In the genomic region with DNA sequence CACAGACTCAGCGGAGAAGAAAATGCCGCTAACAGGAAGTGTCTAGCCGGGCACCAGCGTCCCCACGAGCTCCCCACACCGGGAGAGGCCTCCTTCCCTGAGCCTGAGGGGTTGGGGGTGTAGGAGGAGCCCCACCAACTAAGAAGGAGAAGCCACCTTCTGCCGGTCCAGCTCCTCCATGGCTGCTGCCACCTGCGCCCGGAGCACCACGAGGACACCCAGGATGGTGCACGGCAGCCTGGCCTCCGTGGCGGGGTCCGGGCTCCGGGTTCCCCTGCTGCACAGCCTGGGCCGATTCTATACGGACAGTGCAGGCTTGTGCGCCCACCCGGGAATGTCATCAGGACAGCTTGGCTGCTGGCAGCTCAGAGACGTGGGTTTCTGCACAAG, we compare ENCODE assay signal across 16 cellular contexts. TPM values are rescaled to one million over a fixed set of nuclear protein-coding genes. Genes with fewer than 3 reads are reported as not detected.
DNase-seq lines count a peak whose midpoint lies in the region; ATAC-seq, FAIRE-seq and TF ChIP-seq lines count a peak whose summit lies in the region.
"Had no signal": no experiment of that assay in that cellular context is flagged by ENCODE, and none has a peak within 500 bp of the region (broad histone marks: within the 10 kb centered on the region; RNA-seq: fewer than 3 reads in every experiment).

No MANE protein-coding gene starts in this region.

- no peak for TF ChIP-seq CTCF in DOHH2 (IDR thresholded peaks at IDR 0.05; ENCODE audit: low read depth, low read length, poor library complexity, severe bottlenecking)
- TF ChIP-seq CTCF in H1 (IDR thresholded peaks at IDR 0.05; ENCODE audit: control extremely low read depth in 1 of 3, insufficient read depth in 1 of 3, low read depth in 1 of 3, low read length in 3 of 3), result no peak
- TF ChIP-seq CTCF in psoas muscle (IDR thresholded peaks at IDR 0.05), result no peak
- no peak for TF ChIP-seq CTCF in heart right ventricle (IDR thresholded peaks at IDR 0.05)
- no peak for TF ChIP-seq CTCF in type B pancreatic cell (conservative IDR thresholded peaks at IDR 0.05)

- H3K79me2 ChIP-seq in DOHH2 (ENCODE audit: control insufficient read depth, low read length) (no peaks in the 10 kb centered on the region), H1 (ENCODE audit: control insufficient read depth in 1 of 2, insufficient read depth in 2 of 2, low read length in 2 of 2) (no peaks in the 10 kb centered on the region)

- 83% methylated on average over 16 of the region's 20 CpGs; no CpG with 5 or more reads in 1 of the 2 experiments for WGBS in H1 (ENCODE audit: extremely low coverage in 1 of 2, insufficient coverage in 1 of 2, insufficient read length in 1 of 2, insufficient replicate concordance in 2 of 2, low coverage in 1 of 2, low lambda C conversion rate in 2 of 2, missing lambda C conversion rate in 1 of 2), 2 experiments
- 45 to 67% (median 50%) methylated on average over 20 of the region's 20 CpGs for WGBS in psoas muscle, 3 donors
- 89 to 92% methylated on average over 20 of the region's 20 CpGs for WGBS in heart right ventricle, 2 donors

- H3K27ac Mint-ChIP-seq in stimulated activated memory B cell treated with anti-CD40 and anti-IgM and Interleukin-4, amounts not matched to agents 10 μg/mL and 1 μg/mL and 100 μg/mL, for 72 hours, result peak overlapping the region; percentile 53
- no peak overlapping the region for H3K27ac Mint-ChIP-seq in type B pancreatic cell

- intact Hi-C loops in psoas muscle (cut with DNase I) (no loop called here), heart right ventricle (cut with DNase I) (no loop called here)

- H3K18ac ChIP-seq in H1 (ENCODE audit: extremely low read depth, low read length), result no peak overlapping the region

- H3K4me1 Mint-ChIP-seq in stimulated activated memory B cell treated with anti-CD40 and anti-IgM and Interleukin-4, amounts not matched to agents 10 μg/mL and 1 μg/mL and 100 μg/mL, for 72 hours, result peaks cover 29% of the 10 kb centered on the region
- H3K4me1 Mint-ChIP-seq in type B pancreatic cell (ENCODE audit: unreplicated experiment), result peaks cover 8% of the 10 kb centered on the region

- H3K4ac ChIP-seq in H1 (replicated peaks; ENCODE audit: insufficient read length, low read depth, low read length), result no peak overlapping the region

- H2BK12ac ChIP-seq in H1 (ENCODE audit: low read depth, low read length), result no peak overlapping the region

- H3K14ac ChIP-seq in H1 (ENCODE audit: insufficient read length), result no peak overlapping the region

- H2AFZ ChIP-seq in H1 (ENCODE audit: low read length), result no peak overlapping the region

- H3K27me3 Mint-ChIP-seq in stimulated activated memory B cell treated with anti-CD40 and anti-IgM and Interleukin-4, amounts not matched to agents 10 μg/mL and 1 μg/mL and 100 μg/mL, for 72 hours, result no peaks in the 10 kb centered on the region
- H3K27me3 Mint-ChIP-seq in type B pancreatic cell, result peaks cover 2% of the 10 kb centered on the region

- H3K27me3 ChIP-seq in DOHH2 (ENCODE audit: control insufficient read depth, low read length) (peaks cover 7% of the 10 kb centered on the region; the same call in 1 of the 2 replicates), H1 (replicated peaks in 1 of 4; ENCODE audit: control insufficient read depth in 3 of 4, extremely low read depth in 1 of 4, insufficient read depth in 3 of 4, low read length in 3 of 4) (no peaks in the 10 kb centered on the region), psoas muscle (ENCODE audit: insufficient read depth in 3 of 3, low read length in 2 of 3) (no peaks in the 10 kb centered on the region), heart right ventricle (peaks cover 0 to 12% (median 0%) of the 10 kb centered on the region in 7 donors)

- no peak overlapping the region for H4K8ac ChIP-seq in H1 (ENCODE audit: extremely low read depth, insufficient read depth, low read length)

- H4K5ac ChIP-seq in H1 (ENCODE audit: insufficient read length, low read depth, low read length), result no peak overlapping the region

- no peak for TF ChIP-seq POLR2A in H1 (IDR thresholded peaks at IDR 0.05; ENCODE audit: control extremely low read depth in 1 of 2, low read depth in 2 of 2, low read length in 2 of 2)

- DNase-seq in H1 (ENCODE audit: low read depth in 1 of 2, low spot score in 2 of 2) (no peak), psoas muscle (peak in 1 of 2 donors; percentile 58), heart right ventricle (no peak), type B pancreatic cell (ENCODE audit: extremely low spot score, unreplicated experiment) (no peak), NCI-H1436 (lab: John Stamatoyannopoulos, UW) (no peak)
- no peak for DNase-seq in activated T-cell treated with anti-CD3 and anti-CD28 coated beads, Interleukin-2, amount 50 U/mL, for 1 hour
- DNase-seq: DMS79, NCI-H510A, NCI-H748 treated with DMSO at 0.1 percent for 48 hours had no signal

- peaks cover 10% of the 10 kb centered on the region for H3K9me3 Mint-ChIP-seq in stimulated activated memory B cell treated with anti-CD40 and anti-IgM and Interleukin-4, amounts not matched to agents 10 μg/mL and 1 μg/mL and 100 μg/mL, for 72 hours
- H3K9me3 Mint-ChIP-seq in type B pancreatic cell, result peaks cover 1% of the 10 kb centered on the region

- peaks cover 20% of the 10 kb centered on the region for H3K9me3 ChIP-seq in DOHH2 (ENCODE audit: control insufficient read depth, insufficient read depth, low read length)
- peaks cover 0 to 6% of the 10 kb centered on the region in 2 experiments; a peak in 1 of 4 replicates for H3K9me3 ChIP-seq in H1 (ENCODE audit: insufficient read depth in 2 of 2, low read depth in 1 of 2, low read length in 1 of 2)
- H3K9me3 ChIP-seq in psoas muscle, result no peaks in the 10 kb centered on the region
- H3K9me3 ChIP-seq in heart right ventricle, result peaks cover 0 to 4% (median 0%) of the 10 kb centered on the region in 11 donors

- POLR2A ChIA-PET in H1 (lab: Charles Lee; ENCODE audit: partially characterized antibody), result interaction anchor here (1.0 to 3.0 kb wide), 5 partner anchors 16 to 32 kb away, joined by 4 to 26 read pairs (median 5); no protein-coding TSS in a partner anchor

- no peaks in the 10 kb centered on the region for H3K36me3 ChIP-seq in DOHH2 (ENCODE audit: control insufficient read depth, low read length)
- no peaks in the 10 kb centered on the region for H3K36me3 ChIP-seq in H1 (ENCODE audit: control insufficient read depth in 2 of 4, insufficient read depth in 4 of 4, low read length in 3 of 4)
- H3K36me3 ChIP-seq in psoas muscle (ENCODE audit: insufficient read depth in 1 of 2, low read depth in 1 of 2), result no peaks in the 10 kb centered on the region
- no peaks in the 10 kb centered on the region for H3K36me3 ChIP-seq in heart right ventricle

- peak overlapping the region; percentile 43 for H3K4me3 Mint-ChIP-seq in stimulated activated memory B cell treated with anti-CD40 and anti-IgM and Interleukin-4, amounts not matched to agents 10 μg/mL and 1 μg/mL and 100 μg/mL, for 72 hours
- no peak overlapping the region for H3K4me3 Mint-ChIP-seq in type B pancreatic cell

- H3K4me2 ChIP-seq in DOHH2 (ENCODE audit: low read length), result peak overlapping the region; percentile 50
- H3K4me2 ChIP-seq in H1 (ENCODE audit: insufficient read depth in 1 of 2, low read depth in 2 of 2, low read length in 2 of 2), result no peak overlapping the region

- no peak overlapping the region for H2BK20ac ChIP-seq in H1 (ENCODE audit: low read length)

- CTCF ChIA-PET in H1 (lab: Charles Lee; ENCODE audit: partially characterized antibody), result interaction anchor here (0.6 to 5.1 kb wide), 24 partner anchors 8 to 312 kb away, joined by 3 to 42 read pairs (median 4); a partner anchor contains a TSS

- no peak overlapping the region for H2BK5ac ChIP-seq in H1 (ENCODE audit: low read depth, low read length)

- H3K4me1 ChIP-seq in DOHH2 (ENCODE audit: control insufficient read depth, low read length) (peaks cover 33% of the 10 kb centered on the region), H1 (replicated peaks in 1 of 4; ENCODE audit: control insufficient read depth in 3 of 4, insufficient read depth in 4 of 4, low read length in 3 of 4) (peaks cover 0 to 6% (median 3%) of the 10 kb centered on the region in 4 experiments; a peak in 4 of 7 replicates), psoas muscle (peaks cover 11% of the 10 kb centered on the region), heart right ventricle (peaks cover 0 to 12% (median 0%) of the 10 kb centered on the region in 9 donors)

- H3K4me3 ChIP-seq in DOHH2 (ENCODE audit: low read length), result peak overlapping the region; percentile 29
- no peak overlapping the region for H3K4me3 ChIP-seq in H1 (ENCODE audit: extremely low read depth in 1 of 4, insufficient read depth in 2 of 4, low read depth in 3 of 4, low read length in 4 of 4)
- H3K4me3 ChIP-seq in psoas muscle, result peak overlapping the region; percentile 52
- H3K4me3 ChIP-seq in heart right ventricle, result no peak overlapping the region

- H3K79me1 ChIP-seq in H1 (ENCODE audit: low read depth, low read length), result no peaks in the 10 kb centered on the region

- no peaks in the 10 kb centered on the region for H3K9me2 ChIP-seq in DOHH2 (replicated peaks; ENCODE audit: control insufficient read depth, low read length)

- no peak for FAIRE-seq in H1 (lab: Jason Lieb, UNC)

- ATAC-seq in psoas muscle (peak; percentile 27 to 39 (median 30)), heart right ventricle (no peak)
- ATAC-seq in stimulated activated memory B cell treated with anti-CD40 and anti-IgM and Interleukin-4, amounts not matched to agents 10 μg/mL and 1 μg/mL and 100 μg/mL, for 72 hours, result peak; percentile 4

- no peak for TF ChIP-seq EP300 in H1 (IDR thresholded peaks at IDR 0.05; ENCODE audit: borderline replicate concordance in 1 of 2, low read depth in 2 of 2, low read length in 2 of 2)

- H3K27ac ChIP-seq in DOHH2 (ENCODE audit: low read depth, low read length), result peak overlapping the region; percentile 37
- H3K27ac ChIP-seq in H1 (ENCODE audit: low read depth, low read length), result no peak overlapping the region
- peak overlapping the region; percentile 58 for H3K27ac ChIP-seq in psoas muscle
- no peak overlapping the region for H3K27ac ChIP-seq in heart right ventricle
- H3K27ac ChIP-seq: C4-2B had no signal

- no peak overlapping the region for H2BK15ac ChIP-seq in H1 (ENCODE audit: low read length)

- no peak overlapping the region for H2BK120ac ChIP-seq in H1 (replicated peaks; ENCODE audit: low read depth, low read length)

- H4K20me1 ChIP-seq in DOHH2 (ENCODE audit: control insufficient read depth, insufficient read depth, low read depth, low read length) (no peaks in the 10 kb centered on the region), H1 (replicated peaks in 1 of 2; ENCODE audit: control insufficient read depth in 1 of 2, insufficient read depth in 2 of 2, low read length in 2 of 2) (no peaks in the 10 kb centered on the region)

- no peak overlapping the region for H3K56ac ChIP-seq in H1 (replicated peaks; ENCODE audit: insufficient read length, low read depth, low read length)

- no peak overlapping the region for H2AK5ac ChIP-seq in H1 (ENCODE audit: low read depth, low read length)

- no peak for TF ChIP-seq RAD21 in H1 (IDR thresholded peaks at IDR 0.05 in 1 of 2, conservative IDR thresholded peaks at IDR 0.05 in 1 of 2; ENCODE audit: low read depth in 2 of 2, low read length in 2 of 2)

- no peaks in the 10 kb centered on the region; the same call in 1 of the 2 replicates for H3K23me2 ChIP-seq in H1 (ENCODE audit: low read depth, low read length)

- no peaks in the 10 kb centered on the region; the same call in 1 of the 2 replicates for H3F3A ChIP-seq in DOHH2 (ENCODE audit: control insufficient read depth, insufficient read depth)

- H3K9ac ChIP-seq in H1 (replicated peaks in 1 of 4; ENCODE audit: extremely low read depth in 1 of 4, low read depth in 3 of 4, low read length in 3 of 4), result no peak overlapping the region

- H3K36me3 Mint-ChIP-seq in stimulated activated memory B cell treated with anti-CD40 and anti-IgM and Interleukin-4, amounts not matched to agents 10 μg/mL and 1 μg/mL and 100 μg/mL, for 72 hours, result peaks cover 8% of the 10 kb centered on the region
- no peaks in the 10 kb centered on the region for H3K36me3 Mint-ChIP-seq in type B pancreatic cell

- no peak overlapping the region for H4K91ac ChIP-seq in H1 (replicated peaks; ENCODE audit: insufficient read length, low read length)

- no peak overlapping the region for H3K23ac ChIP-seq in H1 (ENCODE audit: insufficient read length)

RNA-seq across cellular contexts. Expression of a gene that starts 0.3 kb away (rescaled TPM):
- not detected in 2 replicates for total RNA-seq in H1 (2021; fragmentation: NEBNext Ultra II Directional; extraction: Animal tissue kit (Norgen Biotek cat#: 25700))
- polyA plus RNA-seq in H1 (2011; rRNA removed) (0.14 TPM in 1 of 2 replicates, not detected in the other), psoas muscle (under 1 TPM in 2 of 3 donors, not detected in 1; 0.16 to 0.17 TPM), heart right ventricle (not detected)
- polyA plus RNA-seq in H1 (2011; cell fraction: cytosol; rRNA removed), result 0.05 TPM
- polyA plus RNA-seq in H1 (2011; cell fraction: nucleus; rRNA removed), result 0.31 TPM
- polyA plus RNA-seq in H1 (2012, experiment 1 of 2), result 0.07 TPM in 1 of 4 replicates, not detected in the others
- polyA plus RNA-seq in H1 (2012, experiment 2 of 2), result not detected
- not detected for polyA plus RNA-seq in H1 (2013, experiment 1 of 2)
- 0.02 TPM for polyA plus RNA-seq in H1 (2013, experiment 2 of 2)
- not detected in 2 replicates for polyA minus RNA-seq in H1 (2011; rRNA and poly(A)+ RNA removed)
- polyA minus RNA-seq in H1 (2011; cell fraction: cytosol; rRNA and poly(A)+ RNA removed), result not detected
- not detected for polyA minus RNA-seq in H1 (2011; cell fraction: nucleus; rRNA and poly(A)+ RNA removed)
- total RNA-seq in psoas muscle (1 to 10 TPM in 1 of 4 donors, under 1 TPM in 2, not detected in 1; 0.44 to 1.5 (median 0.50) TPM), heart right ventricle (not detected), type B pancreatic cell (ENCODE audit: low replicate concordance) (not detected in 2 replicates)
- total RNA-seq: A673, LHCN-M2, OCI-LY7, Right ventricle myocardium superior had no signal

RNA-seq across cellular contexts. Expression of a gene that starts 6.6 kb away (rescaled TPM):
- total RNA-seq in H1 (2021; fragmentation: NEBNext Ultra II Directional; extraction: Animal tissue kit (Norgen Biotek cat#: 25700)), result 0.47 and 0.61 TPM in 2 replicates
- polyA plus RNA-seq in H1 (2011; rRNA removed) (0.08 and 0.25 TPM in 2 replicates), psoas muscle (1 to 10 TPM in 1 of 3 donors, under 1 TPM in 1, not detected in 1; 0.14 to 1.4 TPM), heart right ventricle (1 to 10 TPM; 1.0 to 6.1 TPM)
- polyA plus RNA-seq in H1 (2011; cell fraction: cytosol; rRNA removed), result 0.16 TPM
- 0.39 TPM for polyA plus RNA-seq in H1 (2011; cell fraction: nucleus; rRNA removed)
- polyA plus RNA-seq in H1 (2012, experiment 1 of 2), result 0.28 to 0.73 TPM (median 0.38 TPM) in 4 replicates
- 0.80 TPM for polyA plus RNA-seq in H1 (2012, experiment 2 of 2)
- polyA plus RNA-seq in H1 (2013, experiment 1 of 2), result 0.18 TPM
- 0.22 TPM for polyA plus RNA-seq in H1 (2013, experiment 2 of 2)
- not detected in 2 replicates for polyA minus RNA-seq in H1 (2011; rRNA and poly(A)+ RNA removed)
- polyA minus RNA-seq in H1 (2011; cell fraction: cytosol; rRNA and poly(A)+ RNA removed), result not detected
- 0.30 TPM for polyA minus RNA-seq in H1 (2011; cell fraction: nucleus; rRNA and poly(A)+ RNA removed)
- total RNA-seq in psoas muscle (under 1 TPM in 1 of 4 donors, not detected in 3; 0.22 TPM), heart right ventricle (10 to 100 TPM in 1 of 10 donors, 1 to 10 TPM in 1, under 1 TPM in 1, not detected in 7; 0.85 to 20.1 (median 1.3) TPM), type B pancreatic cell (ENCODE audit: low replicate concordance) (0.77 and 0.93 TPM in 2 replicates)
- total RNA-seq: A673, LHCN-M2, OCI-LY7, Right ventricle myocardium superior had no signal

RNA-seq across cellular contexts. Expression of a gene that starts 9.4 kb away (rescaled TPM):
- total RNA-seq in H1 (2021; fragmentation: NEBNext Ultra II Directional; extraction: Animal tissue kit (Norgen Biotek cat#: 25700)), result not detected in 2 replicates
- polyA plus RNA-seq in H1 (2011; rRNA removed), result not detected in 2 replicates
- polyA plus RNA-seq in H1 (2011; cell fraction: cytosol; rRNA removed), result not detected
- polyA plus RNA-seq in H1 (2011; cell fraction: nucleus; rRNA removed), result not detected
- polyA plus RNA-seq in H1 (2012, experiment 1 of 2), result not detected in 4 replicates
- polyA plus RNA-seq in H1 (2012, experiment 2 of 2), result not detected
- polyA plus RNA-seq in H1 (2013, experiment 1 of 2), result not detected
- not detected for polyA plus RNA-seq in H1 (2013, experiment 2 of 2)
- not detected in 2 replicates for polyA minus RNA-seq in H1 (2011; rRNA and poly(A)+ RNA removed)
- not detected for polyA minus RNA-seq in H1 (2011; cell fraction: cytosol; rRNA and poly(A)+ RNA removed)
- polyA minus RNA-seq in H1 (2011; cell fraction: nucleus; rRNA and poly(A)+ RNA removed), result not detected
- 10 to 100 TPM in 1 of 4 donors, 1 to 10 TPM in 2, under 1 TPM in 1; 0.44 to 14.7 (median 5.5) TPM for total RNA-seq in psoas muscle
- polyA plus RNA-seq in psoas muscle, result 10 to 100 TPM; 10.7 to 15.0 (median 10.8) TPM
- total RNA-seq in heart right ventricle, result 10 to 100 TPM in 3 of 10 donors, 1 to 10 TPM in 7; 1.5 to 76.8 (median 3.5) TPM
- 100 to 1,000 TPM in 1 of 2 donors, 10 to 100 TPM in 1; 95.6 to 261 TPM for polyA plus RNA-seq in heart right ventricle
- total RNA-seq in type B pancreatic cell (ENCODE audit: low replicate concordance), result not detected in 2 replicates
- total RNA-seq: A673, LHCN-M2, OCI-LY7 had no signal

RNA-seq across cellular contexts. Expression of a gene that starts 15.0 kb away (rescaled TPM):
- total RNA-seq in H1 (2021; fragmentation: NEBNext Ultra II Directional; extraction: Animal tissue kit (Norgen Biotek cat#: 25700)), result 2.8 and 4.8 TPM in 2 replicates
- polyA plus RNA-seq in H1 (2011; rRNA removed) (2.6 and 3.5 TPM in 2 replicates), psoas muscle (1 to 10 TPM; 3.0 to 4.6 (median 4.0) TPM), heart right ventricle (100 to 1,000 TPM in 1 of 2 donors, 10 to 100 TPM in 1; 34.0 to 144 TPM)
- 3.5 TPM for polyA plus RNA-seq in H1 (2011; cell fraction: cytosol; rRNA removed)
- 3.0 TPM for polyA plus RNA-seq in H1 (2011; cell fraction: nucleus; rRNA removed)
- 1.1 to 2.7 TPM (median 2.4 TPM) in 4 replicates for polyA plus RNA-seq in H1 (2012, experiment 1 of 2)
- 2.3 TPM for polyA plus RNA-seq in H1 (2012, experiment 2 of 2)
- 2.1 TPM for polyA plus RNA-seq in H1 (2013, experiment 1 of 2)
- 2.0 TPM for polyA plus RNA-seq in H1 (2013, experiment 2 of 2)
- polyA minus RNA-seq in H1 (2011; rRNA and poly(A)+ RNA removed), result 0.98 and 1.5 TPM in 2 replicates
- polyA minus RNA-seq in H1 (2011; cell fraction: cytosol; rRNA and poly(A)+ RNA removed), result 2.1 TPM
- 0.60 TPM for polyA minus RNA-seq in H1 (2011; cell fraction: nucleus; rRNA and poly(A)+ RNA removed)
- total RNA-seq in psoas muscle (1 to 10 TPM in 3 of 4 donors, not detected in 1; 3.2 to 4.9 (median 4.1) TPM), heart right ventricle (10 to 100 TPM in 3 of 10 donors, 1 to 10 TPM in 4, under 1 TPM in 3; 0.44 to 28.7 (median 1.7) TPM), type B pancreatic cell (ENCODE audit: low replicate concordance) (not detected in 2 replicates)
- total RNA-seq: LHCN-M2, OCI-LY7 had no signal

RNA-seq across cellular contexts. Expression of a gene that starts 33.4 kb away (rescaled TPM):
- 50.6 and 51.1 TPM in 2 replicates for total RNA-seq in H1 (2021; fragmentation: NEBNext Ultra II Directional; extraction: Animal tissue kit (Norgen Biotek cat#: 25700))
- polyA plus RNA-seq in H1 (2011; rRNA removed) (137 and 140 TPM in 2 replicates), psoas muscle (10 to 100 TPM; 49.3 to 89.1 (median 65.1) TPM), heart right ventricle (100 to 1,000 TPM in 1 of 2 donors, 10 to 100 TPM in 1; 95.6 to 107 TPM)
- polyA plus RNA-seq in H1 (2011; cell fraction: cytosol; rRNA removed), result 121 TPM
- polyA plus RNA-seq in H1 (2011; cell fraction: nucleus; rRNA removed), result 84.2 TPM
- polyA plus RNA-seq in H1 (2012, experiment 1 of 2), result 43.0 to 79.6 TPM (median 72.6 TPM) in 4 replicates
- polyA plus RNA-seq in H1 (2012, experiment 2 of 2), result 108 TPM
- 44.8 TPM for polyA plus RNA-seq in H1 (2013, experiment 1 of 2)
- 44.7 TPM for polyA plus RNA-seq in H1 (2013, experiment 2 of 2)
- 15.6 and 18.5 TPM in 2 replicates for polyA minus RNA-seq in H1 (2011; rRNA and poly(A)+ RNA removed)
- 17.9 TPM for polyA minus RNA-seq in H1 (2011; cell fraction: cytosol; rRNA and poly(A)+ RNA removed)
- 27.5 TPM for polyA minus RNA-seq in H1 (2011; cell fraction: nucleus; rRNA and poly(A)+ RNA removed)
- total RNA-seq in psoas muscle (10 to 100 TPM; 32.0 to 49.1 (median 45.9) TPM), heart right ventricle (10 to 100 TPM; 48.1 to 83.4 (median 61.8) TPM), type B pancreatic cell (ENCODE audit: low replicate concordance) (62.3 and 98.6 TPM in 2 replicates)

Comparison
In these comparisons a context has a peak if more than half of its experiments do, and no peak if none do; other contexts are left out.
1. H3K27ac ChIP-seq: peak in DOHH2 (single experiment) and psoas muscle (single experiment); none in H1 (single experiment) and heart right ventricle (0 of 10).
2. H3K4me3 ChIP-seq: peak in DOHH2 (single experiment) and psoas muscle (single experiment); none in H1 (0 of 4) and heart right ventricle (0 of 10).
3. ATAC-seq: peak in psoas muscle (4 of 4) and stimulated activated memory B cell treated with anti-CD40 and anti-IgM and Interleukin-4, amounts not matched to agents 10 μg/mL and 1 μg/mL and 100 μg/mL, for 72 hours (single experiment); none in heart right ventricle (0 of 8).